1 cellular context compared by ENCODE assay signal in the genomic region with DNA sequence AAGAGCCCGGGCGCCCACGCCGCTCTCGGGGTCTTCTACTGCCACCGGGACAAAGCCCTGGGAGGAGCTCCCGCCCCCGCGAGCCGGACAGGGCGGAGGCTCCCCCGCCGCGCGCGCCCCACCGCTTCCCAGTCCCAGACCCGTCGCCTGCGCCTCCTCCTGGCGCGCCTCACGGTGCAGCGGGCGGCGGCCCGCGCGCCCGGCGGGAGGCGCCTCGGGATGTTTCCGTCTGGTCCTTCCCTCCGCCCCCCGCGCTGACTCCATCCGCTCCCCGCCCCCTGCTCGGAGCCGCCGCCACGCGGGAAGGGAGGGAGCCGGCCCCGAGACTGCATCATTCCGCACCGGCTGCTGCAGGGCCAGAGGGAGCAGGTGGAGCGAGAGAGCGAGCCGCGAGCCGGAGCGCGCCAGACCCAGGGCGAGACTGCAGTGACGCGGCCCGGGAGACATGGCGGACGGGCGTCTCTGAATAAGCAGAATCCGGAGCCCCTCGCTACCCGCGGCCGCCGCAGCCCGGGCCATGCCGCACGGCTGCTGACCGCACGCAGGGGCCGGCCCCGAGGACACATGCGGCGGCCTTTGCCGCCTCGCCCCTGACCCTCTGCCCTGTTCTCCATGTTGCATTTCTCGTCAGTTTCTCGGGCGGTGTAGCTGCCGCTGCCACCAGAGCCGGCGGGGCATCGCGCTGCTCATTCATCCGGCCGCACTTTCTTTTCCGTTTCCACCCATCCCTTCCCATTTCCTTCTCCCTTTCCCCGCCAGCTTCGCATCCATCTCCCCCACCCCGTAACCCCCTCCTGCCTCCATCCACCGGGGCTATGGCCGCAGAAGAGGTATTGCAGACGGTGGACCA.
TF ChIP-seq lines count a peak whose summit lies in the region.

A gene (plus strand): TSS at position 331 of the 850 bp plus-strand sequence. CDS start 485 bp downstream, at position 816.

TF ChIP-seq in K562, 482 proteins besides CTCF, POLR2A, EP300 and RAD21 (continued from another document and continues in another):
- TF ChIP-seq, protein P1, sequence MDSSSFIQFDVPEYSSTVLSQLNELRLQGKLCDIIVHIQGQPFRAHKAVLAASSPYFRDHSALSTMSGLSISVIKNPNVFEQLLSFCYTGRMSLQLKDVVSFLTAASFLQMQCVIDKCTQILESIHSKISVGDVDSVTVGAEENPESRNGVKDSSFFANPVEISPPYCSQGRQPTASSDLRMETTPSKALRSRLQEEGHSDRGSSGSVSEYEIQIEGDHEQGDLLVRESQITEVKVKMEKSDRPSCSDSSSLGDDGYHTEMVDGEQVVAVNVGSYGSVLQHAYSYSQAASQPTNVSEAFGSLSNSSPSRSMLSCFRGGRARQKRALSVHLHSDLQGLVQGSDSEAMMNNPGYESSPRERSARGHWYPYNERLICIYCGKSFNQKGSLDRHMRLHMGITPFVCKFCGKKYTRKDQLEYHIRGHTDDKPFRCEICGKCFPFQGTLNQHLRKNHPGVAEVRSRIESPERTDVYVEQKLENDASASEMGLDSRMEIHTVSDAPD (CRISPR knock-in tag; IDR thresholded peaks at IDR 0.05), result no peak
- no peak for TF ChIP-seq STAT5A (IDR thresholded peaks at IDR 0.05; ENCODE audit: borderline replicate concordance, low read length)
- TF ChIP-seq, protein P2, sequence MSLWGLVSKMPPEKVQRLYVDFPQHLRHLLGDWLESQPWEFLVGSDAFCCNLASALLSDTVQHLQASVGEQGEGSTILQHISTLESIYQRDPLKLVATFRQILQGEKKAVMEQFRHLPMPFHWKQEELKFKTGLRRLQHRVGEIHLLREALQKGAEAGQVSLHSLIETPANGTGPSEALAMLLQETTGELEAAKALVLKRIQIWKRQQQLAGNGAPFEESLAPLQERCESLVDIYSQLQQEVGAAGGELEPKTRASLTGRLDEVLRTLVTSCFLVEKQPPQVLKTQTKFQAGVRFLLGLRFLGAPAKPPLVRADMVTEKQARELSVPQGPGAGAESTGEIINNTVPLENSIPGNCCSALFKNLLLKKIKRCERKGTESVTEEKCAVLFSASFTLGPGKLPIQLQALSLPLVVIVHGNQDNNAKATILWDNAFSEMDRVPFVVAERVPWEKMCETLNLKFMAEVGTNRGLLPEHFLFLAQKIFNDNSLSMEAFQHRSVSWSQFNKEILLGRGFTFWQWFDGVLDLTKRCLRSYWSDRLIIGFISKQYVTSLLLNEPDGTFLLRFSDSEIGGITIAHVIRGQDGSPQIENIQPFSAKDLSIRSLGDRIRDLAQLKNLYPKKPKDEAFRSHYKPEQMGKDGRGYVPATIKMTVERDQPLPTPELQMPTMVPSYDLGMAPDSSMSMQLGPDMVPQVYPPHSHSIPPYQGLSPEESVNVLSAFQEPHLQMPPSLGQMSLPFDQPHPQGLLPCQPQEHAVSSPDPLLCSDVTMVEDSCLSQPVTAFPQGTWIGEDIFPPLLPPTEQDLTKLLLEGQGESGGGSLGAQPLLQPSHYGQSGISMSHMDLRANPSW (CRISPR knock-in tag; IDR thresholded peaks at IDR 0.05), result no peak
- TF ChIP-seq, protein P3, sequence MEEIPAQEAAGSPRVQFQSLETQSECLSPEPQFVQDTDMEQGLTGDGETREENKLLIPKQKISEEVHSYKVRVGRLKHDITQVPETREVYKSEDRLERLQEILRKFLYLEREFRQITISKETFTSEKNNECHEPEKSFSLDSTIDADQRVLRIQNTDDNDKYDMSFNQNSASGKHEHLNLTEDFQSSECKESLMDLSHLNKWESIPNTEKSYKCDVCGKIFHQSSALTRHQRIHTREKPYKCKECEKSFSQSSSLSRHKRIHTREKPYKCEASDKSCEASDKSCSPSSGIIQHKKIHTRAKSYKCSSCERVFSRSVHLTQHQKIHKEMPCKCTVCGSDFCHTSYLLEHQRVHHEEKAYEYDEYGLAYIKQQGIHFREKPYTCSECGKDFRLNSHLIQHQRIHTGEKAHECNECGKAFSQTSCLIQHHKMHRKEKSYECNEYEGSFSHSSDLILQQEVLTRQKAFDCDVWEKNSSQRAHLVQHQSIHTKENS (CRISPR knock-in tag; IDR thresholded peaks at IDR 0.05), result no peak
- TF ChIP-seq, protein P4, sequence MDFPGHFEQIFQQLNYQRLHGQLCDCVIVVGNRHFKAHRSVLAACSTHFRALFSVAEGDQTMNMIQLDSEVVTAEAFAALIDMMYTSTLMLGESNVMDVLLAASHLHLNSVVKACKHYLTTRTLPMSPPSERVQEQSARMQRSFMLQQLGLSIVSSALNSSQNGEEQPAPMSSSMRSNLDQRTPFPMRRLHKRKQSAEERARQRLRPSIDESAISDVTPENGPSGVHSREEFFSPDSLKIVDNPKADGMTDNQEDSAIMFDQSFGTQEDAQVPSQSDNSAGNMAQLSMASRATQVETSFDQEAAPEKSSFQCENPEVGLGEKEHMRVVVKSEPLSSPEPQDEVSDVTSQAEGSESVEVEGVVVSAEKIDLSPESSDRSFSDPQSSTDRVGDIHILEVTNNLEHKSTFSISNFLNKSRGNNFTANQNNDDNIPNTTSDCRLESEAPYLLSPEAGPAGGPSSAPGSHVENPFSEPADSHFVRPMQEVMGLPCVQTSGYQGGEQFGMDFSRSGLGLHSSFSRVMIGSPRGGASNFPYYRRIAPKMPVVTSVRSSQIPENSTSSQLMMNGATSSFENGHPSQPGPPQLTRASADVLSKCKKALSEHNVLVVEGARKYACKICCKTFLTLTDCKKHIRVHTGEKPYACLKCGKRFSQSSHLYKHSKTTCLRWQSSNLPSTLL (IDR thresholded peaks at IDR 0.05), result no peak
- TF ChIP-seq, protein P5, sequence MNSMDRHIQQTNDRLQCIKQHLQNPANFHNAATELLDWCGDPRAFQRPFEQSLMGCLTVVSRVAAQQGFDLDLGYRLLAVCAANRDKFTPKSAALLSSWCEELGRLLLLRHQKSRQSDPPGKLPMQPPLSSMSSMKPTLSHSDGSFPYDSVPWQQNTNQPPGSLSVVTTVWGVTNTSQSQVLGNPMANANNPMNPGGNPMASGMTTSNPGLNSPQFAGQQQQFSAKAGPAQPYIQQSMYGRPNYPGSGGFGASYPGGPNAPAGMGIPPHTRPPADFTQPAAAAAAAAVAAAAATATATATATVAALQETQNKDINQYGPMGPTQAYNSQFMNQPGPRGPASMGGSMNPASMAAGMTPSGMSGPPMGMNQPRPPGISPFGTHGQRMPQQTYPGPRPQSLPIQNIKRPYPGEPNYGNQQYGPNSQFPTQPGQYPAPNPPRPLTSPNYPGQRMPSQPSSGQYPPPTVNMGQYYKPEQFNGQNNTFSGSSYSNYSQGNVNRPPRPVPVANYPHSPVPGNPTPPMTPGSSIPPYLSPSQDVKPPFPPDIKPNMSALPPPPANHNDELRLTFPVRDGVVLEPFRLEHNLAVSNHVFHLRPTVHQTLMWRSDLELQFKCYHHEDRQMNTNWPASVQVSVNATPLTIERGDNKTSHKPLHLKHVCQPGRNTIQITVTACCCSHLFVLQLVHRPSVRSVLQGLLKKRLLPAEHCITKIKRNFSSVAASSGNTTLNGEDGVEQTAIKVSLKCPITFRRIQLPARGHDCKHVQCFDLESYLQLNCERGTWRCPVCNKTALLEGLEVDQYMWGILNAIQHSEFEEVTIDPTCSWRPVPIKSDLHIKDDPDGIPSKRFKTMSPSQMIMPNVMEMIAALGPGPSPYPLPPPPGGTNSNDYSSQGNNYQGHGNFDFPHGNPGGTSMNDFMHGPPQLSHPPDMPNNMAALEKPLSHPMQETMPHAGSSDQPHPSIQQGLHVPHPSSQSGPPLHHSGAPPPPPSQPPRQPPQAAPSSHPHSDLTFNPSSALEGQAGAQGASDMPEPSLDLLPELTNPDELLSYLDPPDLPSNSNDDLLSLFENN (IDR thresholded peaks at IDR 0.05; ENCODE audit: low read depth in 2 of 2, low read length in 2 of 2), result no peak
- TF ChIP-seq, protein P6, sequence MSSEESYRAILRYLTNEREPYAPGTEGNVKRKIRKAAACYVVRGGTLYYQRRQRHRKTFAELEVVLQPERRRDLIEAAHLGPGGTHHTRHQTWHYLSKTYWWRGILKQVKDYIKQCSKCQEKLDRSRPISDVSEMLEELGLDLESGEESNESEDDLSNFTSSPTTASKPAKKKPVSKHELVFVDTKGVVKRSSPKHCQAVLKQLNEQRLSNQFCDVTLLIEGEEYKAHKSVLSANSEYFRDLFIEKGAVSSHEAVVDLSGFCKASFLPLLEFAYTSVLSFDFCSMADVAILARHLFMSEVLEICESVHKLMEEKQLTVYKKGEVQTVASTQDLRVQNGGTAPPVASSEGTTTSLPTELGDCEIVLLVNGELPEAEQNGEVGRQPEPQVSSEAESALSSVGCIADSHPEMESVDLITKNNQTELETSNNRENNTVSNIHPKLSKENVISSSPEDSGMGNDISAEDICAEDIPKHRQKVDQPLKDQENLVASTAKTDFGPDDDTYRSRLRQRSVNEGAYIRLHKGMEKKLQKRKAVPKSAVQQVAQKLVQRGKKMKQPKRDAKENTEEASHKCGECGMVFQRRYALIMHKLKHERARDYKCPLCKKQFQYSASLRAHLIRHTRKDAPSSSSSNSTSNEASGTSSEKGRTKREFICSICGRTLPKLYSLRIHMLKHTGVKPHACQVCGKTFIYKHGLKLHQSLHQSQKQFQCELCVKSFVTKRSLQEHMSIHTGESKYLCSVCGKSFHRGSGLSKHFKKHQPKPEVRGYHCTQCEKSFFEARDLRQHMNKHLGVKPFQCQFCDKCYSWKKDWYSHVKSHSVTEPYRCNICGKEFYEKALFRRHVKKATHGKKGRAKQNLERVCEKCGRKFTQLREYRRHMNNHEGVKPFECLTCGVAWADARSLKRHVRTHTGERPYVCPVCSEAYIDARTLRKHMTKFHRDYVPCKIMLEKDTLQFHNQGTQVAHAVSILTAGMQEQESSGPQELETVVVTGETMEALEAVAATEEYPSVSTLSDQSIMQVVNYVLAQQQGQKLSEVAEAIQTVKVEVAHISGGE (CRISPR knock-in tag; IDR thresholded peaks at IDR 0.05), result peak in 1 of 3 experiments; percentile 75; a peak in 2 of 6 replicates
- TF ChIP-seq HDAC2 (IDR thresholded peaks at IDR 0.05), result no peak
- TF ChIP-seq MAFK (IDR thresholded peaks at IDR 0.05; ENCODE audit: low read length), result no peak
- no peak for TF ChIP-seq ZZZ3 (IDR thresholded peaks at IDR 0.05)
- TF ChIP-seq SP2 (IDR thresholded peaks at IDR 0.05; ENCODE audit: extremely low read depth, low read depth, low read length, poor library complexity, severe bottlenecking), result no peak
- TF ChIP-seq, protein P7, sequence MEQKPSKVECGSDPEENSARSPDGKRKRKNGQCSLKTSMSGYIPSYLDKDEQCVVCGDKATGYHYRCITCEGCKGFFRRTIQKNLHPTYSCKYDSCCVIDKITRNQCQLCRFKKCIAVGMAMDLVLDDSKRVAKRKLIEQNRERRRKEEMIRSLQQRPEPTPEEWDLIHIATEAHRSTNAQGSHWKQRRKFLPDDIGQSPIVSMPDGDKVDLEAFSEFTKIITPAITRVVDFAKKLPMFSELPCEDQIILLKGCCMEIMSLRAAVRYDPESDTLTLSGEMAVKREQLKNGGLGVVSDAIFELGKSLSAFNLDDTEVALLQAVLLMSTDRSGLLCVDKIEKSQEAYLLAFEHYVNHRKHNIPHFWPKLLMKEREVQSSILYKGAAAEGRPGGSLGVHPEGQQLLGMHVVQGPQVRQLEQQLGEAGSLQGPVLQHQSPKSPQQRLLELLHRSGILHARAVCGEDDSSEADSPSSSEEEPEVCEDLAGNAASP (IDR thresholded peaks at IDR 0.05), result no peak
- TF ChIP-seq, protein P8, sequence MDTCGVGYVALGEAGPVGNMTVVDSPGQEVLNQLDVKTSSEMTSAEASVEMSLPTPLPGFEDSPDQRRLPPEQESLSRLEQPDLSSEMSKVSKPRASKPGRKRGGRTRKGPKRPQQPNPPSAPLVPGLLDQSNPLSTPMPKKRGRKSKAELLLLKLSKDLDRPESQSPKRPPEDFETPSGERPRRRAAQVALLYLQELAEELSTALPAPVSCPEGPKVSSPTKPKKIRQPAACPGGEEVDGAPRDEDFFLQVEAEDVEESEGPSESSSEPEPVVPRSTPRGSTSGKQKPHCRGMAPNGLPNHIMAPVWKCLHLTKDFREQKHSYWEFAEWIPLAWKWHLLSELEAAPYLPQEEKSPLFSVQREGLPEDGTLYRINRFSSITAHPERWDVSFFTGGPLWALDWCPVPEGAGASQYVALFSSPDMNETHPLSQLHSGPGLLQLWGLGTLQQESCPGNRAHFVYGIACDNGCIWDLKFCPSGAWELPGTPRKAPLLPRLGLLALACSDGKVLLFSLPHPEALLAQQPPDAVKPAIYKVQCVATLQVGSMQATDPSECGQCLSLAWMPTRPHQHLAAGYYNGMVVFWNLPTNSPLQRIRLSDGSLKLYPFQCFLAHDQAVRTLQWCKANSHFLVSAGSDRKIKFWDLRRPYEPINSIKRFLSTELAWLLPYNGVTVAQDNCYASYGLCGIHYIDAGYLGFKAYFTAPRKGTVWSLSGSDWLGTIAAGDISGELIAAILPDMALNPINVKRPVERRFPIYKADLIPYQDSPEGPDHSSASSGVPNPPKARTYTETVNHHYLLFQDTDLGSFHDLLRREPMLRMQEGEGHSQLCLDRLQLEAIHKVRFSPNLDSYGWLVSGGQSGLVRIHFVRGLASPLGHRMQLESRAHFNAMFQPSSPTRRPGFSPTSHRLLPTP (IDR thresholded peaks at IDR 0.05; ENCODE audit: borderline replicate concordance, extremely low read depth, insufficient read length), result no peak
- TF ChIP-seq, protein P9, sequence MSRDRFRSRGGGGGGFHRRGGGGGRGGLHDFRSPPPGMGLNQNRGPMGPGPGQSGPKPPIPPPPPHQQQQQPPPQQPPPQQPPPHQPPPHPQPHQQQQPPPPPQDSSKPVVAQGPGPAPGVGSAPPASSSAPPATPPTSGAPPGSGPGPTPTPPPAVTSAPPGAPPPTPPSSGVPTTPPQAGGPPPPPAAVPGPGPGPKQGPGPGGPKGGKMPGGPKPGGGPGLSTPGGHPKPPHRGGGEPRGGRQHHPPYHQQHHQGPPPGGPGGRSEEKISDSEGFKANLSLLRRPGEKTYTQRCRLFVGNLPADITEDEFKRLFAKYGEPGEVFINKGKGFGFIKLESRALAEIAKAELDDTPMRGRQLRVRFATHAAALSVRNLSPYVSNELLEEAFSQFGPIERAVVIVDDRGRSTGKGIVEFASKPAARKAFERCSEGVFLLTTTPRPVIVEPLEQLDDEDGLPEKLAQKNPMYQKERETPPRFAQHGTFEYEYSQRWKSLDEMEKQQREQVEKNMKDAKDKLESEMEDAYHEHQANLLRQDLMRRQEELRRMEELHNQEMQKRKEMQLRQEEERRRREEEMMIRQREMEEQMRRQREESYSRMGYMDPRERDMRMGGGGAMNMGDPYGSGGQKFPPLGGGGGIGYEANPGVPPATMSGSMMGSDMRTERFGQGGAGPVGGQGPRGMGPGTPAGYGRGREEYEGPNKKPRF (IDR thresholded peaks at IDR 0.05; ENCODE audit: low read depth, low read length), result no peak
- TF ChIP-seq MCM3 (IDR thresholded peaks at IDR 0.05), result no peak
- TF ChIP-seq, protein P10, sequence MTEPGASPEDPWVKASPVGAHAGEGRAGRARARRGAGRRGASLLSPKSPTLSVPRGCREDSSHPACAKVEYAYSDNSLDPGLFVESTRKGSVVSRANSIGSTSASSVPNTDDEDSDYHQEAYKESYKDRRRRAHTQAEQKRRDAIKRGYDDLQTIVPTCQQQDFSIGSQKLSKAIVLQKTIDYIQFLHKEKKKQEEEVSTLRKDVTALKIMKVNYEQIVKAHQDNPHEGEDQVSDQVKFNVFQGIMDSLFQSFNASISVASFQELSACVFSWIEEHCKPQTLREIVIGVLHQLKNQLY (CRISPR knock-in tag; conservative IDR thresholded peaks at IDR 0.05), result no peak
- TF ChIP-seq CAMTA2 (CRISPR knock-in tag; conservative IDR thresholded peaks at IDR 0.05), result no peak
- TF ChIP-seq FOXM1 (IDR thresholded peaks at IDR 0.05; ENCODE audit: low read depth), result no peak
- no peak for TF ChIP-seq FOXM1 (CRISPR knock-in tag; IDR thresholded peaks at IDR 0.05; ENCODE audit: low read depth)
- TF ChIP-seq RBM17 (IDR thresholded peaks at IDR 0.05; ENCODE audit: borderline replicate concordance, low read depth, low read length), result no peak
- TF ChIP-seq SNIP1 (IDR thresholded peaks at IDR 0.05; ENCODE audit: low read depth), result no peak
